Comparison of ENCODE assay signal across 24 cellular contexts in genomic region chr14:72878746-72879145, GRCh38. TPM values are rescaled to one million over a fixed set of nuclear protein-coding genes. Genes with fewer than 3 reads are reported as not detected.
DNase-seq lines count a peak whose midpoint lies in the region; ATAC-seq and TF ChIP-seq lines count a peak whose summit lies in the region.
"Had no signal": no experiment of that assay in that cellular context is flagged by ENCODE, and none has a peak within 500 bp of the region (broad histone marks: within the 10 kb centered on the region; RNA-seq: fewer than 3 reads in every experiment).

No MANE protein-coding gene starts in this region.

- no peaks in the 10 kb centered on the region for H3K79me1 ChIP-seq in trophoblast cell (ENCODE audit: low read length)

- TF ChIP-seq CTCF in left ventricle myocardium inferior (IDR thresholded peaks at IDR 0.05; ENCODE audit: borderline replicate concordance) (no peak), omental fat pad (IDR thresholded peaks at IDR 0.05) (no peak)

- ATAC-seq in right cardiac atrium (no peak), omental fat pad (ENCODE audit: low FRiP score) (no peak)
- ATAC-seq: GM12878 had no signal

- 84% methylated on average over 5 of the region's 5 CpGs for WGBS in right cardiac atrium
- WGBS in trophoblast cell (ENCODE audit: extremely low coverage, insufficient coverage, insufficient read length): no CpG with 5 or more reads among the region's 5 CpGs

- no peak overlapping the region for H2BK12ac ChIP-seq in trophoblast cell (ENCODE audit: low read length)

- H3K23ac ChIP-seq in trophoblast cell (ENCODE audit: low read length): no peak overlapping the region

- H3K79me2 ChIP-seq in trophoblast cell (ENCODE audit: control insufficient read depth, insufficient read depth, low read length, poor library complexity): peaks cover 1% of the 10 kb centered on the region

- no peak overlapping the region for H4K8ac ChIP-seq in trophoblast cell (ENCODE audit: low read depth, low read length)

- H3K9ac ChIP-seq in trophoblast cell (ENCODE audit: low read length): no peak overlapping the region
- H3K9ac ChIP-seq: BLaER1 had no signal

- DNase-seq in left ventricle myocardium inferior: no peak
- DNase-seq in right cardiac atrium: no peak
- DNase-seq in mesenteric fat pad (ENCODE audit: low spot score): peak; percentile 51
- DNase-seq in trophoblast cell: peak; percentile 89 to 97
- DNase-seq in omental fat pad (ENCODE audit: low spot score): no peak
- no peak for DNase-seq in cerebellum (ENCODE audit: low spot score)
- DNase-seq: 8988T; ACHN; BE2C; C1 segment of cervical spinal cord; CD4-positive, alpha-beta memory T cell; CD4-positive, CD25-positive, alpha-beta regulatory T cell; CD8-positive, alpha-beta memory T cell; COR-L47; DMS 273 treated with DMSO at 0.1 percent for 48 hours; DMS153; DMS53; DMS79; DND-41; EL; GDM1 had no signal

- H3K27ac ChIP-seq in left ventricle myocardium inferior (replicated peaks) (peak overlapping the region; percentile 16), right cardiac atrium (ENCODE audit: low read length) (no peak overlapping the region), trophoblast cell (ENCODE audit: low read depth, low read length) (no peak overlapping the region)
- H3K27ac ChIP-seq: BLaER1 had no signal

- peaks cover 89% of the 10 kb centered on the region for H3K4me1 ChIP-seq in left ventricle myocardium inferior
- peaks cover 5% of the 10 kb centered on the region for H3K4me1 ChIP-seq in right cardiac atrium (ENCODE audit: control insufficient read depth, insufficient read depth, low read length)
- no peaks in the 10 kb centered on the region for H3K4me1 ChIP-seq in trophoblast cell (ENCODE audit: control insufficient read depth in 1 of 2, insufficient read depth in 2 of 2, low read length in 2 of 2)
- H3K4me1 ChIP-seq: BLaER1 had no signal

- H3K27me3 ChIP-seq in left ventricle myocardium inferior (ENCODE audit: low read depth) (no peaks in the 10 kb centered on the region), right cardiac atrium (ENCODE audit: control insufficient read depth, insufficient read depth) (no peaks in the 10 kb centered on the region), trophoblast cell (ENCODE audit: insufficient read depth, low read length) (no peaks in the 10 kb centered on the region)
- H3K27me3 ChIP-seq: BE2C, BLaER1 had no signal

- no peak overlapping the region for H2AK5ac ChIP-seq in trophoblast cell (ENCODE audit: low read length)

- H4K12ac ChIP-seq in trophoblast cell (ENCODE audit: low read depth, low read length): no peak overlapping the region

- H3K36me3 ChIP-seq in left ventricle myocardium inferior (no peaks in the 10 kb centered on the region), trophoblast cell (ENCODE audit: control insufficient read depth in 1 of 2, insufficient read depth in 2 of 2, low read length in 2 of 2) (no peaks in the 10 kb centered on the region)
- H3K36me3 ChIP-seq: BE2C, BLaER1 had no signal

- H4K91ac ChIP-seq in trophoblast cell (ENCODE audit: low read depth, low read length): no peak overlapping the region

- H3K18ac ChIP-seq in trophoblast cell (ENCODE audit: low read length): no peak overlapping the region

- no peak overlapping the region for H2BK5ac ChIP-seq in trophoblast cell (ENCODE audit: low read depth, low read length, poor library complexity)

- H3K4me2 ChIP-seq in trophoblast cell (ENCODE audit: low read length): no peak overlapping the region
- H3K4me2 ChIP-seq: BLaER1 had no signal

- H3K4me3 ChIP-seq in left ventricle myocardium inferior (no peak overlapping the region), right cardiac atrium (ENCODE audit: low read length) (no peak overlapping the region), trophoblast cell (ENCODE audit: low read depth, low read length) (no peak overlapping the region)
- H3K4me3 ChIP-seq: BLaER1, GM12878 had no signal

- H2BK120ac ChIP-seq in trophoblast cell (ENCODE audit: insufficient read depth, low read length, poor library complexity): no peak overlapping the region

- intact Hi-C loops in left ventricle myocardium inferior (cut with micrococcal nuclease): no loop called here
- intact Hi-C loops in right cardiac atrium (cut with DNase I): no loop called here

- no peak overlapping the region for H2AFZ ChIP-seq in trophoblast cell (ENCODE audit: insufficient read depth, low read length, poor library complexity)

- H3K14ac ChIP-seq in trophoblast cell (ENCODE audit: low read length): no peak overlapping the region

- H3K4ac ChIP-seq in trophoblast cell (ENCODE audit: low read depth, low read length): no peak overlapping the region

- H3K9me3 ChIP-seq in left ventricle myocardium inferior (replicated peaks) (no peaks in the 10 kb centered on the region), right cardiac atrium (ENCODE audit: control insufficient read depth, low read length) (no peaks in the 10 kb centered on the region), trophoblast cell (ENCODE audit: insufficient read depth, low read depth, low read length) (no peaks in the 10 kb centered on the region)
- H3K9me3 ChIP-seq: BE2C, BLaER1 had no signal

RNA-seq across cellular contexts. Expression of gene DPF3, which starts 15.2 kb away (rescaled TPM):
- 37.7 TPM for total RNA-seq in left ventricle myocardium inferior
- total RNA-seq in right cardiac atrium: 10 to 100 TPM; 23.5 to 33.0 (median 26.4) TPM
- polyA plus RNA-seq in right cardiac atrium: 16.5 TPM
- 0.64 TPM for total RNA-seq in mesenteric fat pad
- polyA plus RNA-seq in trophoblast cell (2013): 4.3 and 4.7 TPM in 2 replicates
- total RNA-seq in omental fat pad: 1 to 10 TPM in 1 of 4 donors, under 1 TPM in 3; 0.19 to 3.8 (median 0.58) TPM
- total RNA-seq in cerebellum: 60.9 TPM
- total RNA-seq: G401 had no signal

RNA-seq across cellular contexts. Expression of gene DCAF4, which starts 47.5 kb away (rescaled TPM):
- total RNA-seq in left ventricle myocardium inferior (6.9 TPM), right cardiac atrium (1 to 10 TPM; 6.7 to 7.4 (median 7.0) TPM), mesenteric fat pad (18.9 TPM), omental fat pad (10 to 100 TPM; 15.7 to 50.1 (median 16.4) TPM), cerebellum (10.2 TPM)
- 2.9 TPM for polyA plus RNA-seq in right cardiac atrium
- polyA plus RNA-seq in trophoblast cell (2013): 35.0 and 42.5 TPM in 2 replicates

Comparison
In these comparisons a context has a peak if more than half of its experiments do, and no peak if none do; other contexts are left out.
1. DNase-seq: peak in mesenteric fat pad (single experiment) and trophoblast cell (2 of 2); none in left ventricle myocardium inferior (single experiment), right cardiac atrium (0 of 3), omental fat pad (single experiment) and cerebellum (single experiment).